Comparison of ENCODE assay signal across 8 cellular contexts in the genomic region with DNA sequence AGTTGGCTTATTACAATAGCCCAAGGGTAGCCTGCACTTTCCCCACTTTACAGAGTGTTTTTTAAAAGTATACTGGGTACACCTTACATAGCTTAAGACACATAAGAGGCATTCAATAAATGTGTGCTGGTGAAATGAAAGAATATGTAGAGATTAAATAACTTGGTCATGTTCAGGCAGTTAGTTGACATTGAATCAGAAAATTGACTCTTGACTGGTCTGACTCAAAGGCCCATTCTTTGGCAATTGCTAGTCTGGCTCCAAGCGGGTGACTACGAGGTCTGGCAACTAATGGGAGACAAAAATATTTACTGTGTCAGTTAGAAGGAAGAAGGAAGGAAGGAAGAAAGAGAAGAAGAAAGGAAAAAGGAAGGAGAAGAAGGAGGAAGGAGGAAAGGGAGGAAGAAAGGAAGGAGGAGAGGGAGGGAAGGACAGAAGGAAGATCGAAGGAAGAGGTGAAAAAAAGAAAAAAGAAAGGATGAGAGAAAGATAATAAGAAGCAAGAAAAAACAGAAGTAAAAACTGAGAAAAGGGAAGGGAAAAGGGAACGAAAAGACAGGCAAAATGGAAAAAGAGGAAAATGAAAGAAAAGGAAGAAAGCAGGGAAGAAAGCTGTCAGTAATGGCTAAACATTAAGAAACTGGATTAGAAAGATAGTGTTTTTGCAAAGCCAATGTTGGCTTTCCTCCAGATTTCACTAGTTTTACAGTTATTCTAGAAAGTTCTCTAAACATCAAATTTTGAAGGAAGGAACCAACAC.
A peak's percentile ranks its signal among the peaks of the same experiment; 100 is the strongest.
DNase-seq lines count a peak whose midpoint lies in the region; ATAC-seq and TF ChIP-seq lines count a peak whose summit lies in the region.
"Had no signal": no experiment of that assay in that cellular context is flagged by ENCODE, and none has a peak within 500 bp of the region (broad histone marks: within the 10 kb centered on the region; RNA-seq: fewer than 3 reads in every experiment).

No MANE protein-coding gene starts in this region.

- H3K9ac ChIP-seq in MM.1S (ENCODE audit: low read length) = no peak overlapping the region

- ATAC-seq in HG02678 (IDR thresholded peaks at IDR 0.05; ENCODE audit: unreplicated experiment) = no peak

- H3K27me3 ChIP-seq in MM.1S (replicated peaks; ENCODE audit: insufficient read depth, low read length) (no peaks in the 10 kb centered on the region), Peyer's patch (no peaks in the 10 kb centered on the region)
- H3K27me3 ChIP-seq: heart right ventricle had no signal

- no peaks in the 10 kb centered on the region for H3K27me3 Mint-ChIP-seq in nephron (ENCODE audit: low read depth)

- H3K9me3 Mint-ChIP-seq in nephron = no peaks in the 10 kb centered on the region

- H3K36me3 Mint-ChIP-seq in nephron (ENCODE audit: low read depth) = no peaks in the 10 kb centered on the region

- H3F3A ChIP-seq in MM.1S (ENCODE audit: insufficient read depth, low read length) = peaks cover 7% of the 10 kb centered on the region

- peaks cover 18% of the 10 kb centered on the region for H3K4me1 Mint-ChIP-seq in nephron

- H3K27ac Mint-ChIP-seq in nephron = peak overlapping the region; percentile 6 to 61 (median 34)

- H3K4me3 ChIP-seq in MM.1S (ENCODE audit: low read length) (peak overlapping the region; percentile 26; the same call in 1 of the 2 replicates), cardiac fibroblast (replicated peaks in 1 of 2; ENCODE audit: low read depth in 2 of 2, low read length in 2 of 2) (no peak overlapping the region), Peyer's patch (no peak overlapping the region)

- peak overlapping the region; percentile 40; the same call in 1 of the 2 replicates for H3K27ac ChIP-seq in MM.1S (ENCODE audit: low read length)
- H3K27ac ChIP-seq in Peyer's patch = peak overlapping the region in 1 of 4 donors; percentile 35

- DNase-seq in EH (ENCODE audit: low read depth) = peak; percentile 73
- no peak for DNase-seq in MM.1S
- DNase-seq in cardiac fibroblast (ENCODE audit: low read depth in 2 of 2) = peak; percentile 38 to 83
- DNase-seq in NCI-H2029 (lab: John Stamatoyannopoulos, UW) = no peak
- no peak for DNase-seq in Peyer's patch
- DNase-seq: heart right ventricle had no signal

- H4K20me1 ChIP-seq in MM.1S (ENCODE audit: insufficient read depth, low read length) = no peaks in the 10 kb centered on the region

- no peaks in the 10 kb centered on the region for H3K9me2 ChIP-seq in MM.1S (replicated peaks; ENCODE audit: insufficient read depth, low read length)

- peak overlapping the region; percentile 22; the same call in 1 of the 2 replicates for H3K4me2 ChIP-seq in MM.1S (ENCODE audit: low read depth, low read length)

- H3K4me3 Mint-ChIP-seq in nephron = no peak overlapping the region

- H3K9me3 ChIP-seq in MM.1S (replicated peaks; ENCODE audit: insufficient read depth, low read length) (no peaks in the 10 kb centered on the region), Peyer's patch (no peaks in the 10 kb centered on the region)
- H3K9me3 ChIP-seq: heart right ventricle had no signal

- peaks cover 4% of the 10 kb centered on the region; the same call in 1 of the 2 replicates for H3K4me1 ChIP-seq in MM.1S (ENCODE audit: low read length)
- peaks cover 0 to 3% (median 0%) of the 10 kb centered on the region in 4 donors for H3K4me1 ChIP-seq in Peyer's patch

- TF ChIP-seq CTCF in MM.1S (IDR thresholded peaks at IDR 0.05; ENCODE audit: low read length) = no peak
- no peak for TF ChIP-seq CTCF in cardiac fibroblast (IDR thresholded peaks at IDR 0.05; ENCODE audit: low read depth, low read length)
- no peak for TF ChIP-seq CTCF in nephron (IDR thresholded peaks at IDR 0.05; ENCODE audit: unreplicated experiment in 3 of 3)
- TF ChIP-seq CTCF in Peyer's patch (IDR thresholded peaks at IDR 0.05) = no peak

- no peaks in the 10 kb centered on the region for H3K79me2 ChIP-seq in MM.1S (ENCODE audit: low read length)

- peak overlapping the region; percentile 46; the same call in 1 of the 2 replicates for H2AFZ ChIP-seq in MM.1S (ENCODE audit: low read length)

- no peaks in the 10 kb centered on the region for H3K36me3 ChIP-seq in MM.1S (replicated peaks; ENCODE audit: insufficient read depth, low read length)
- H3K36me3 ChIP-seq in Peyer's patch = no peaks in the 10 kb centered on the region
- H3K36me3 ChIP-seq: heart right ventricle had no signal

- no peak for TF ChIP-seq POLR2A in Peyer's patch (IDR thresholded peaks at IDR 0.05)

Comparison
In these comparisons a context has a peak if more than half of its experiments do, and no peak if none do; other contexts are left out.
1. DNase-seq: peak in EH (single experiment) and cardiac fibroblast (2 of 2); none in MM.1S (single experiment), NCI-H2029 (single experiment) and Peyer's patch (0 of 3).